10 cellular contexts compared by ENCODE assay signal in the genomic region with DNA sequence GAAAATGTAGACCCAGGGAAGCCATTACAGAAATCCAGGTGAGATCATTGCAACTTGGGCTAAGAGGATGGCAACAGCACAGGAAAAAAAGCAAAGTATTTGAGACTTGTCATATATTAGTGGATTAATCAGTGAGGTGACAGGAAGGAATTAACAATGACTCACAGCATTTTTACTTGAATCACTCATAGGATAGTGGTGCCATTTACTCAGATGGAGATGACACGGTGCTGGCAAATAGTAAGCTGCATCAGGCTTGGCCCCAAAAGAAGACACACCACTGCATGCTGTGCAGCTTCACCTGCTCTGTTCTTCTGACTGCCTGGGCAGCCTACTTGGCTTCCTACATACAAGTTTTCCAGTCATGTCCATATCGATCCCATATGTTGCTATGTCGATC.
DNase-seq lines count a peak whose midpoint lies in the region; ATAC-seq, FAIRE-seq and TF ChIP-seq lines count a peak whose summit lies in the region.
"Had no signal": no experiment of that assay in that cellular context is flagged by ENCODE, and none has a peak within 500 bp of the region (broad histone marks: within the 10 kb centered on the region; RNA-seq: fewer than 3 reads in every experiment).

No MANE protein-coding gene starts in this region.

- TF ChIP-seq CTCF in foreskin fibroblast (IDR thresholded peaks at IDR 0.05; ENCODE audit: low read depth, low read length) (no peak), transverse colon (IDR thresholded peaks at IDR 0.05) (no peak)

- intact Hi-C loops in transverse colon (cut with DNase I; ENCODE audit: low total_unique reads) = no loop called here

- H3K27me3 ChIP-seq in transverse colon = no peaks in the 10 kb centered on the region

- H3K27ac ChIP-seq in transverse colon = no peak overlapping the region

- H3K4me3 ChIP-seq in foreskin fibroblast (ENCODE audit: low read depth in 1 of 2, low read length in 2 of 2) (no peak overlapping the region), transverse colon (no peak overlapping the region)

- peak; percentile 2 for DNase-seq in stimulated activated naive CD4-positive, alpha-beta T cell treated with Interleukin-2 at 50 U/mL for 16 hours (lab: John Stamatoyannopoulos, UW)
- no peak for DNase-seq in stimulated activated naive CD4-positive, alpha-beta T cell (lab: John Stamatoyannopoulos, UW)
- DNase-seq in RCC 7860 (ENCODE audit: low spot score) (peak; percentile 73), foreskin fibroblast (peak; percentile 25 to 39), midbrain (lab: John Stamatoyannopoulos, UW) (no peak), transverse colon (no peak)
- DNase-seq: activated naive CD8-positive, alpha-beta T cell treated with anti-CD3 and anti-CD28 coated beads, Interleukin-2, amount 10 ng/mL, durations not matched to agents 7 days and 5 days; NCI-H510A treated with DMSO at 0.1 percent for 48 hours had no signal

- peaks cover 0 to 14% (median 0%) of the 10 kb centered on the region in 4 donors for H3K36me3 ChIP-seq in transverse colon

- TF ChIP-seq EP300 in transverse colon (IDR thresholded peaks at IDR 0.05; ENCODE audit: low read depth) = no peak

- H3K9me3 ChIP-seq in transverse colon = no peaks in the 10 kb centered on the region

- FAIRE-seq in RCC 7860 (lab: Jason Lieb, UNC) = peak; percentile 64

- in situ Hi-C loops in transverse colon (cut with MboI; ENCODE audit: low pct_ligation_motif_present in 1 of 4, low pct_unique_long_range_greater_than_20kb in 1 of 4, low sequenced_read_pairs in 3 of 4) = no loop called here

- no peak for TF ChIP-seq POLR2A in transverse colon (IDR thresholded peaks at IDR 0.05)

- no peak for ATAC-seq in HG02798 (IDR thresholded peaks at IDR 0.05; ENCODE audit: poor library complexity, unreplicated experiment)
- no peak for ATAC-seq in GM21360 (IDR thresholded peaks at IDR 0.05; ENCODE audit: unreplicated experiment)

- WGBS in transverse colon (ENCODE audit: low coverage in 1 of 2), 2 donors = 86 to 93% methylated on average over 3 of the region's 3 CpGs

- H3K4me1 ChIP-seq in transverse colon = peaks cover 0 to 45% (median 21%) of the 10 kb centered on the region in 4 donors

Comparison
In these comparisons a context has a peak if more than half of its experiments do, and no peak if none do; other contexts are left out.
1. DNase-seq: peak in stimulated activated naive CD4-positive, alpha-beta T cell treated with Interleukin-2 at 50 U/mL for 16 hours (single experiment), RCC 7860 (single experiment) and foreskin fibroblast (2 of 2); none in stimulated activated naive CD4-positive, alpha-beta T cell (0 of 6), midbrain (single experiment) and transverse colon (single experiment).